24 cellular contexts compared by ENCODE assay signal in the genomic region with DNA sequence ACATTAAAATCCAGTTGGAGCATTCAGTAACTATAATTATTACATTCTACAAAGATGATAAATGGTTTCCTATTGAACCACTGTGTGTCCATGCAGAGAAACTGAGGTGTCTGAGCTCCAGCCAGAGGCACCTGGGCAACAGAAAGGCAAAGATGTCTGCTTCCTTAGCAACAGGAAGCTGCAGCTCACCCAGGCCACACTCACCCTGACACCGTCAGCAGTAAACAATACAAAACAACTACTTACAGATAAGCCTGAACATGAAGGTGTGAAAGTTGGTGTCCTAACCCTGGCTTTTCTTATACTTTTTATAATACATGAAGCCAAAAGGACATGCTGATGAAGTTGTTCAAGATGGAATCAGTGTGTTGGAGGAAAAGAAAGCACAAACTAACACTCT.
DNase-seq lines count a peak whose midpoint lies in the region; ATAC-seq and TF ChIP-seq lines count a peak whose summit lies in the region.
"Had no signal": no experiment of that assay in that cellular context is flagged by ENCODE, and none has a peak within 500 bp of the region (broad histone marks: within the 10 kb centered on the region; RNA-seq: fewer than 3 reads in every experiment).

No MANE protein-coding gene starts in this region.

- no peak for TF ChIP-seq POLR2A in IMR-90 (IDR thresholded peaks at IDR 0.05; ENCODE audit: low read depth, low read length)

- H3K27ac Mint-ChIP-seq in effector memory CD8-positive, alpha-beta T cell: no peak overlapping the region
- peak overlapping the region; percentile 50 for H3K27ac Mint-ChIP-seq in mesothelial cell of epicardium
- H3K27ac Mint-ChIP-seq: activated CD8-positive, alpha-beta memory T cell treated with anti-CD3 and anti-CD28 coated beads, Interleukin-2, amount 10 ng/mL, durations not matched to agents 7 days and 5 days; CD4-positive, alpha-beta T cell; dendritic cell treated with granulocyte-macrophage colony-stimulating factor and Interleukin-4, amounts not matched to agents 40 ng/mL and 50 ng/mL, for 4 days had no signal

- no peaks in the 10 kb centered on the region for H3K79me1 ChIP-seq in IMR-90 (ENCODE audit: low read depth in 1 of 2, low read length in 2 of 2)

- H3K36me3 Mint-ChIP-seq in effector memory CD8-positive, alpha-beta T cell (ENCODE audit: insufficient read depth): no peaks in the 10 kb centered on the region
- H3K36me3 Mint-ChIP-seq in mesothelial cell of epicardium: peaks cover 2% of the 10 kb centered on the region
- H3K36me3 Mint-ChIP-seq: activated CD8-positive, alpha-beta memory T cell treated with anti-CD3 and anti-CD28 coated beads, Interleukin-2, amount 10 ng/mL, durations not matched to agents 7 days and 5 days had no signal

- CTCF ChIA-PET in IMR-90 (lab: Yijun Ruan, JAX): no interaction called here

- no peak overlapping the region for H3K56ac ChIP-seq in IMR-90 (ENCODE audit: extremely low read depth, insufficient read depth, low read length)

- peaks cover 16 to 29% of the 10 kb centered on the region in 2 donors for H3K27me3 Mint-ChIP-seq in effector memory CD8-positive, alpha-beta T cell
- H3K27me3 Mint-ChIP-seq in mesothelial cell of epicardium (ENCODE audit: low read depth): no peaks in the 10 kb centered on the region
- H3K27me3 Mint-ChIP-seq: CD4-positive, alpha-beta T cell; dendritic cell treated with granulocyte-macrophage colony-stimulating factor and Interleukin-4, amounts not matched to agents 40 ng/mL and 50 ng/mL, for 4 days had no signal

- no peak overlapping the region for H3K14ac ChIP-seq in IMR-90 (replicated peaks; ENCODE audit: low read depth, low read length)

- no TSS peak for BruUV-seq in IMR-90 (replicated peaks; lab: Mats Ljungman, UMichigan)

- H3K9ac ChIP-seq in IMR-90 (ENCODE audit: low read depth, low read length) (no peak overlapping the region), stomach smooth muscle (ENCODE audit: low read length in 2 of 2) (no peak overlapping the region)

- H3K4ac ChIP-seq in IMR-90 (ENCODE audit: low read depth, low read length): peak overlapping the region; percentile 31; the same call in 1 of the 2 replicates

- no peak for ATAC-seq in IMR-90 (ENCODE audit: low read depth)
- peak; percentile 39 for ATAC-seq in effector memory CD8-positive, alpha-beta T cell (replicated peaks)
- no peak for ATAC-seq in HG03442 (IDR thresholded peaks at IDR 0.05; ENCODE audit: unreplicated experiment)
- ATAC-seq in GM18498 (IDR thresholded peaks at IDR 0.05; ENCODE audit: unreplicated experiment): no peak
- ATAC-seq: activated CD8-positive, alpha-beta memory T cell treated with anti-CD3 and anti-CD28 coated beads, Interleukin-2, amount 10 ng/mL, durations not matched to agents 7 days and 5 days; activated T-cell treated with anti-CD3 and anti-CD28 coated beads, Interleukin-2, amount 50 U/mL, for 4 hours; K562; sciatic nerve; SK-N-SH treated with all-trans-retinoic acid at 6 μM for 48 hours had no signal

- H4K20me1 ChIP-seq in IMR-90 (ENCODE audit: insufficient read depth, low read length): no peaks in the 10 kb centered on the region

- POLR2A ChIA-PET in IMR-90 (lab: Charles Lee; ENCODE audit: unreplicated experiment): no interaction called here

- peak overlapping the region; percentile 8; the same call in 1 of the 2 replicates for H2BK20ac ChIP-seq in IMR-90 (ENCODE audit: low read depth, low read length)

- H2AK5ac ChIP-seq in IMR-90 (ENCODE audit: low read depth, low read length): no peak overlapping the region

- WGBS in IMR-90 (ENCODE audit: extremely low coverage in 2 of 2, insufficient read length in 1 of 2), 2 experiments: no CpG with 5 or more reads among the region's 1 CpG

- H3K18ac ChIP-seq in IMR-90 (ENCODE audit: low read depth, low read length): peak overlapping the region; percentile 71

- H2BK5ac ChIP-seq in IMR-90 (ENCODE audit: low read depth, low read length, poor library complexity, severe bottlenecking): peak overlapping the region; percentile 40

- no peaks in the 10 kb centered on the region for H3K36me3 ChIP-seq in IMR-90 (ENCODE audit: control insufficient read depth, insufficient read depth, low read length)
- peaks cover 0 to 4% of the 10 kb centered on the region in 2 donors for H3K36me3 ChIP-seq in stomach smooth muscle (ENCODE audit: control insufficient read depth in 2 of 2, insufficient read depth in 2 of 2, low read length in 2 of 2)
- H3K36me3 ChIP-seq in SJCRH30: no peaks in the 10 kb centered on the region

- no peak overlapping the region for H2AK9ac ChIP-seq in IMR-90 (replicated peaks; ENCODE audit: low read depth, low read length, poor library complexity)

- dilution Hi-C loops in IMR-90 (cut with HindIII; ENCODE audit: low sequenced_read_pairs, unreplicated experiment): no loop called here

- in situ Hi-C loops in IMR-90 (cut with MboI; ENCODE audit: low sequenced_read_pairs): no loop called here

- H3K4me3 Mint-ChIP-seq in effector memory CD8-positive, alpha-beta T cell: no peak overlapping the region
- no peak overlapping the region for H3K4me3 Mint-ChIP-seq in mesothelial cell of epicardium
- H3K4me3 Mint-ChIP-seq: activated CD8-positive, alpha-beta memory T cell treated with anti-CD3 and anti-CD28 coated beads, Interleukin-2, amount 10 ng/mL, durations not matched to agents 7 days and 5 days; activated T-cell treated with anti-CD3 and anti-CD28 coated beads, Interleukin-2, amount 50 U/mL, for 4 hours; CD4-positive, alpha-beta T cell; dendritic cell treated with granulocyte-macrophage colony-stimulating factor and Interleukin-4, amounts not matched to agents 40 ng/mL and 50 ng/mL, for 4 days had no signal

- H3K9me1 ChIP-seq in IMR-90 (ENCODE audit: insufficient read depth, low read length): no peaks in the 10 kb centered on the region

- H3K4me2 ChIP-seq in IMR-90 (ENCODE audit: low read depth, low read length): no peak overlapping the region

- TF ChIP-seq CTCF in IMR-90 (conservative IDR thresholded peaks at IDR 0.05; ENCODE audit: low read depth, low read length) (no peak), mesothelial cell of epicardium (IDR thresholded peaks at IDR 0.05; ENCODE audit: unreplicated experiment) (no peak), dorsolateral prefrontal cortex (IDR thresholded peaks at IDR 0.05 in 54 of 56, conservative IDR thresholded peaks at IDR 0.05 in 2 of 56; ENCODE audit: low read depth in 1 of 56, partially characterized antibody in 56 of 56) (no peak)

- H3K4me1 ChIP-seq in IMR-90 (ENCODE audit: control insufficient read depth, insufficient read depth, low read length) (no peaks in the 10 kb centered on the region), stomach smooth muscle (ENCODE audit: control insufficient read depth, insufficient read depth, low read length) (peaks cover 19% of the 10 kb centered on the region), SJCRH30 (peaks cover 1% of the 10 kb centered on the region; the same call in 1 of the 2 replicates)

- no peak overlapping the region for H3K4me3 ChIP-seq in IMR-90 (ENCODE audit: insufficient read depth, low read depth, low read length)
- no peak overlapping the region for H3K4me3 ChIP-seq in stomach smooth muscle (ENCODE audit: low read length in 2 of 2)
- no peak overlapping the region for H3K4me3 ChIP-seq in dorsolateral prefrontal cortex
- H3K4me3 ChIP-seq in SJCRH30: no peak overlapping the region
- H3K4me3 ChIP-seq: K562 had no signal

- H4K91ac ChIP-seq in IMR-90 (ENCODE audit: insufficient read depth, low read depth, low read length): no peak overlapping the region

- H3K23ac ChIP-seq in IMR-90 (ENCODE audit: low read depth, low read length): no peak overlapping the region

- intact Hi-C loops in IMR-90 (cut with micrococcal nuclease): no loop called here
- intact Hi-C loops in dorsolateral prefrontal cortex (cut with DNase I): no loop called here

- H4K8ac ChIP-seq in IMR-90 (ENCODE audit: low read depth in 2 of 2, low read length in 2 of 2): peak overlapping the region; percentile 9 to 16; a peak in 1 of 4 replicates

- H3K27ac ChIP-seq in IMR-90 (ENCODE audit: insufficient read depth, low read length): no peak overlapping the region
- peak overlapping the region; percentile 58 for H3K27ac ChIP-seq in stomach smooth muscle (ENCODE audit: low read length)
- no peak overlapping the region for H3K27ac ChIP-seq in dorsolateral prefrontal cortex
- H3K27ac ChIP-seq in SJCRH30: no peak overlapping the region

- H3K9me3 ChIP-seq in IMR-90 (ENCODE audit: control insufficient read depth, insufficient read depth, low read length) (no peaks in the 10 kb centered on the region), stomach smooth muscle (ENCODE audit: control insufficient read depth in 2 of 2, low read length in 2 of 2) (no peaks in the 10 kb centered on the region), SJCRH30 (replicated peaks) (no peaks in the 10 kb centered on the region)

- no peak for TF ChIP-seq RAD21 in IMR-90 (IDR thresholded peaks at IDR 0.05; ENCODE audit: low read length)

- H3K4me1 Mint-ChIP-seq in effector memory CD8-positive, alpha-beta T cell (ENCODE audit: low read depth in 2 of 2): no peaks in the 10 kb centered on the region
- no peaks in the 10 kb centered on the region for H3K4me1 Mint-ChIP-seq in mesothelial cell of epicardium
- H3K4me1 Mint-ChIP-seq: activated CD8-positive, alpha-beta memory T cell treated with anti-CD3 and anti-CD28 coated beads, Interleukin-2, amount 10 ng/mL, durations not matched to agents 7 days and 5 days had no signal

- H4K5ac ChIP-seq in IMR-90 (ENCODE audit: low read depth, low read length): peak overlapping the region; percentile 44

- peak overlapping the region; percentile 5 for H2BK120ac ChIP-seq in IMR-90 (ENCODE audit: low read depth, low read length)

- H2BK15ac ChIP-seq in IMR-90 (ENCODE audit: low read depth, low read length): peak overlapping the region; percentile 15; the same call in 2 of the 3 replicates

- no peak for DNase-seq in IMR-90
- no peak for DNase-seq in effector memory CD8-positive, alpha-beta T cell
- DNase-seq in mesothelial cell of epicardium (ENCODE audit: low spot score in 2 of 2, unreplicated experiment in 2 of 2): no peak
- no peak for DNase-seq in dorsolateral prefrontal cortex
- no peak for DNase-seq in SJCRH30
- DNase-seq: activated CD8-positive, alpha-beta memory T cell treated with anti-CD3 and anti-CD28 coated beads, Interleukin-2, amount 10 ng/mL, durations not matched to agents 7 days and 5 days; activated gamma-delta T cell treated with Interleukin-2 at 50 U/mL for 16 hours; activated T-cell treated with anti-CD3 and anti-CD28 coated beads, Interleukin-2, amount 50 U/mL, for 4 hours; CD4-positive, alpha-beta T cell; central memory CD4-positive, alpha-beta T cell; hypothalamus; left cardiac atrium; NCI-H1092 treated with DMSO at 0.1 percent for 48 hours; NCI-H1694 treated with DMSO at 0.1 percent for 48 hours; NCI-H2171; NCI-H524; stimulated activated CD4-positive, alpha-beta T cell treated with anti-CD3 and anti-CD28 coated beads, Interleukin-4, amount 100 ng/mL, for 24 hours had no signal

- no peak overlapping the region for H2AFZ ChIP-seq in IMR-90 (replicated peaks; ENCODE audit: low read length, poor library complexity)

- no peaks in the 10 kb centered on the region for H3K9me3 Mint-ChIP-seq in effector memory CD8-positive, alpha-beta T cell
- no peaks in the 10 kb centered on the region for H3K9me3 Mint-ChIP-seq in mesothelial cell of epicardium
- H3K9me3 Mint-ChIP-seq: activated T-cell treated with anti-CD3 and anti-CD28 coated beads, Interleukin-2, amount 50 U/mL, for 4 hours; CD4-positive, alpha-beta T cell had no signal

- H3K27me3 ChIP-seq in IMR-90 (ENCODE audit: control insufficient read depth, insufficient read depth, low read length) (no peaks in the 10 kb centered on the region), stomach smooth muscle (ENCODE audit: control insufficient read depth in 1 of 2, insufficient read depth in 2 of 2, low read length in 2 of 2) (no peaks in the 10 kb centered on the region), dorsolateral prefrontal cortex (no peaks in the 10 kb centered on the region), SJCRH30 (no peaks in the 10 kb centered on the region)
